13 cellular contexts compared by ENCODE assay signal in the genomic region with DNA sequence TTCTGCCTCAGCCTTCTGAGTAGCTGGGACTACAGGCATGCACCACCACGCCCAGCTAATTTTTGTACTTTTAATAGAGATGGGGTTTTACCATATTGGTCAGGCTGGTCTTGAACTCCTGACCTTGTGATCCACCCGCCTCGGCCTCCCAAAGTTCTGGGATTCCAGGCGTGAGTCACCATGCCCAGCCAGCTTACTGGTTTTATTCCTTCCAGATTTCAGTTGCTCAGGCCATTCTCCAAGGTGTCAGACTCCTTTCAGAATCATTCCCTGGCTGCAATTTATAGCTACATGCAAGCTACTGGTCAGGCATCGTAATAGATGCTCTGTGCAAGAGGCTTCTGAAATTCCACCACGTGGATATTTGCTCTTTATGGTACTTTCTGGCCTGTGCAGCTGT. TPM values are rescaled to one million over a fixed set of nuclear protein-coding genes. Genes with fewer than 3 reads are reported as not detected.
DNase-seq lines count a peak whose midpoint lies in the region; ATAC-seq, FAIRE-seq and TF ChIP-seq lines count a peak whose summit lies in the region.
"Not testable (repeated sequence)": the region's sequence is repeated elsewhere in the genome, so short reads cannot be mapped to it uniquely, and the experiment has no call there.
"Had no signal": no experiment of that assay in that cellular context is flagged by ENCODE, and none has a peak within 500 bp of the region (broad histone marks: within the 10 kb centered on the region; RNA-seq: fewer than 3 reads in every experiment).

No MANE protein-coding gene starts in this region.

- not testable (repeated sequence) for TF ChIP-seq POLR2A in esophagus squamous epithelium (IDR thresholded peaks at IDR 0.05)

- not testable (repeated sequence) for H3K27me3 Mint-ChIP-seq in CD8-positive, alpha-beta memory T cell; astrocyte (ENCODE audit: low read depth, unreplicated experiment)
- peaks cover 41% of the 10 kb centered on the region for H3K27me3 Mint-ChIP-seq in HFFc6 (ENCODE audit: insufficient read depth)

- H3K9me3 ChIP-seq in CD8-positive, alpha-beta memory T cell (ENCODE audit: low read length); astrocyte (ENCODE audit: insufficient read depth, low read depth, low read length); esophagus squamous epithelium: not testable (repeated sequence)

- WGBS in esophagus squamous epithelium, 2 donors = 53 to 55% methylated on average over 6 of the region's 6 CpGs

- intact Hi-C loops in esophagus squamous epithelium (cut with DNase I); sciatic nerve (cut with DNase I): not testable (repeated sequence)

- H2AFZ ChIP-seq in astrocyte (ENCODE audit: low read depth, low read length) = not testable (repeated sequence)

- H3K4me2 ChIP-seq in astrocyte (ENCODE audit: low read length) = not testable (repeated sequence)

- H3K36me3 Mint-ChIP-seq in CD8-positive, alpha-beta memory T cell = peaks cover 7 to 87% (median 7%) of the 10 kb centered on the region in 3 donors
- H3K36me3 Mint-ChIP-seq in HFFc6 (ENCODE audit: low read depth) = peaks cover 55% of the 10 kb centered on the region
- H3K36me3 Mint-ChIP-seq in astrocyte (ENCODE audit: low read depth, unreplicated experiment) = peaks cover 27% of the 10 kb centered on the region

- not testable (repeated sequence) for FAIRE-seq in astrocyte (lab: Jason Lieb, UNC)

- peaks cover 5 to 25% (median 9%) of the 10 kb centered on the region in 3 donors for H3K4me1 Mint-ChIP-seq in CD8-positive, alpha-beta memory T cell
- H3K4me1 Mint-ChIP-seq in HFFc6 (ENCODE audit: low read depth) = peaks cover 84% of the 10 kb centered on the region
- H3K4me1 Mint-ChIP-seq in astrocyte (ENCODE audit: low read depth, unreplicated experiment) = peaks cover 33% of the 10 kb centered on the region

- POLR2A ChIA-PET in CD8-positive, alpha-beta memory T cell (lab: Charles Lee) = not testable (repeated sequence)

- H3K36me3 ChIP-seq in CD8-positive, alpha-beta memory T cell (ENCODE audit: insufficient read depth, low read length) = peaks cover 53% of the 10 kb centered on the region
- H3K36me3 ChIP-seq in astrocyte (ENCODE audit: insufficient read depth, low read length) (peaks cover 55% of the 10 kb centered on the region), esophagus squamous epithelium (peaks cover 8 to 100% (median 53%) of the 10 kb centered on the region in 3 donors)

- peak; percentile 1 for ATAC-seq in SK-N-SH treated with all-trans-retinoic acid at 6 μM for 48 hours
- ATAC-seq in sciatic nerve = not testable (repeated sequence)

- peak overlapping the region in 6 of 8 donors; percentile 33 to 79 (median 47) for H3K27ac Mint-ChIP-seq in CD8-positive, alpha-beta memory T cell
- peak overlapping the region; percentile 88 for H3K27ac Mint-ChIP-seq in HFFc6
- peak overlapping the region; percentile 88 for H3K27ac Mint-ChIP-seq in astrocyte (ENCODE audit: unreplicated experiment)

- CTCF ChIA-PET in CD8-positive, alpha-beta memory T cell (lab: Charles Lee) = interaction anchor here (1.0 to 1.9 kb wide), 8 partner anchors 9 to 160 kb away, joined by 3 to 7 read pairs (median 4); partner anchors contain the start of gene AAAS

- peaks cover 90% of the 10 kb centered on the region for H4K20me1 ChIP-seq in astrocyte (ENCODE audit: insufficient read depth, low read length)

- not testable (repeated sequence) for H3K9ac ChIP-seq in astrocyte (ENCODE audit: low read length)

- not testable (repeated sequence) for DNase-seq in CD8-positive, alpha-beta memory T cell; esophagus squamous epithelium (lab: John Stamatoyannopoulos, UW)
- DNase-seq in HFFc6 = peak; percentile 90
- DNase-seq in astrocyte (ENCODE audit: low read depth) = peak; percentile 42
- peak; percentile 53 for DNase-seq in islet precursor cell
- peak; percentile 42 for DNase-seq in sciatic nerve (ENCODE audit: low spot score)

- TF ChIP-seq CTCF in HFFc6 (IDR thresholded peaks at IDR 0.05); astrocyte (IDR thresholded peaks at IDR 0.05; ENCODE audit: insufficient read depth, low read depth, low read length); esophagus squamous epithelium (IDR thresholded peaks at IDR 0.05): not testable (repeated sequence)

- not testable (repeated sequence) for H3K4me3 Mint-ChIP-seq in CD8-positive, alpha-beta memory T cell; astrocyte (ENCODE audit: unreplicated experiment)
- peak overlapping the region; percentile 76 for H3K4me3 Mint-ChIP-seq in HFFc6

- H3K27me3 ChIP-seq in CD8-positive, alpha-beta memory T cell (ENCODE audit: insufficient read depth, low read length, poor library complexity, severe bottlenecking); astrocyte (ENCODE audit: insufficient read depth, low read length); esophagus squamous epithelium: not testable (repeated sequence)

- peaks cover 28% of the 10 kb centered on the region for H3K79me2 ChIP-seq in astrocyte (ENCODE audit: insufficient read depth, low read length)

- not testable (repeated sequence) for H3K4me1 ChIP-seq in CD8-positive, alpha-beta memory T cell (ENCODE audit: insufficient read depth, low read length)
- peaks cover 20% of the 10 kb centered on the region for H3K4me1 ChIP-seq in astrocyte (ENCODE audit: insufficient read depth, low read length)
- H3K4me1 ChIP-seq in esophagus squamous epithelium = peaks cover 8 to 71% (median 47%) of the 10 kb centered on the region in 3 donors

- H3K27ac ChIP-seq in CD8-positive, alpha-beta memory T cell (ENCODE audit: low read depth, low read length); astrocyte (ENCODE audit: low read depth, low read length): not testable (repeated sequence)
- H3K27ac ChIP-seq in esophagus squamous epithelium = peak overlapping the region in 3 of 4 donors; percentile 13 to 38 (median 34)

- not testable (repeated sequence) for H3K9me3 Mint-ChIP-seq in CD8-positive, alpha-beta memory T cell; HFFc6; astrocyte (ENCODE audit: unreplicated experiment)

- not testable (repeated sequence) for H3K4me3 ChIP-seq in CD8-positive, alpha-beta memory T cell (ENCODE audit: low read length); astrocyte (ENCODE audit: insufficient read depth, low read depth, low read length); esophagus squamous epithelium

RNA-seq across cellular contexts. Expression of gene MAP3K12, which starts 17.8 kb away (rescaled TPM):
- total RNA-seq in CD8-positive, alpha-beta memory T cell = 10 to 100 TPM; 11.9 TPM
- polyA plus RNA-seq in CD8-positive, alpha-beta memory T cell = 6.9 TPM
- total RNA-seq in HFFc6 (2021; fragmentation: NEBNext Ultra II Directional; extraction: Animal tissue kit (Norgen Biotek cat#: 25700)) = 10 to 100 TPM; 21.2 to 26.5 (median 23.5) TPM
- total RNA-seq in astrocyte = 11.1 and 13.1 TPM in 2 replicates
- 1 to 10 TPM in 3 of 4 donors, under 1 TPM in 1; 0.80 to 8.4 (median 2.7) TPM for total RNA-seq in esophagus squamous epithelium
- 28.6 TPM for total RNA-seq in sciatic nerve

RNA-seq across cellular contexts. Expression of gene TARBP2, which starts 19.6 kb away (rescaled TPM):
- 10 to 100 TPM; 62.1 to 65.1 TPM for total RNA-seq in CD8-positive, alpha-beta memory T cell
- polyA plus RNA-seq in CD8-positive, alpha-beta memory T cell = 26.3 TPM
- total RNA-seq in HFFc6 (2021; fragmentation: NEBNext Ultra II Directional; extraction: Animal tissue kit (Norgen Biotek cat#: 25700)) = 10 to 100 TPM; 35.1 to 41.7 (median 37.1) TPM
- total RNA-seq in astrocyte (40.4 and 51.1 TPM in 2 replicates), esophagus squamous epithelium (10 to 100 TPM; 19.5 to 25.9 (median 22.7) TPM), sciatic nerve (19.4 TPM)

RNA-seq across cellular contexts. Expression of gene NPFF, which starts 25.8 kb away (rescaled TPM):
- total RNA-seq in CD8-positive, alpha-beta memory T cell = not detected
- polyA plus RNA-seq in CD8-positive, alpha-beta memory T cell = not detected
- total RNA-seq in HFFc6 (2021; fragmentation: NEBNext Ultra II Directional; extraction: Animal tissue kit (Norgen Biotek cat#: 25700)) = not detected
- total RNA-seq in astrocyte = 0.82 TPM in 1 of 2 replicates, not detected in the other
- under 1 TPM in 1 of 4 donors, not detected in 3; 0.70 TPM for total RNA-seq in esophagus squamous epithelium
- not detected for total RNA-seq in sciatic nerve
- total RNA-seq: cerebellum, foreskin keratinocyte, lower lobe of right lung, PC-9 had no signal
- polyA plus RNA-seq: keratinocyte, ovary had no signal

RNA-seq across cellular contexts. Expression of gene PCBP2, which starts 29.6 kb away (rescaled TPM):
- total RNA-seq in CD8-positive, alpha-beta memory T cell = 1,000 to 10,000 TPM in 1 of 2 experiments, 100 to 1,000 TPM in 1; 995 to 1,025 TPM
- 104 TPM for polyA plus RNA-seq in CD8-positive, alpha-beta memory T cell
- total RNA-seq in HFFc6 (2021; fragmentation: NEBNext Ultra II Directional; extraction: Animal tissue kit (Norgen Biotek cat#: 25700)) = 100 to 1,000 TPM; 763 to 969 (median 874) TPM
- total RNA-seq in astrocyte (708 and 733 TPM in 2 replicates), esophagus squamous epithelium (100 to 1,000 TPM; 202 to 400 (median 287) TPM), sciatic nerve (772 TPM)

RNA-seq across cellular contexts. Expression of gene PRR13, which starts 39.9 kb away (rescaled TPM):
- total RNA-seq in CD8-positive, alpha-beta memory T cell = 100 to 1,000 TPM; 234 to 236 TPM
- 602 TPM for polyA plus RNA-seq in CD8-positive, alpha-beta memory T cell
- 100 to 1,000 TPM; 122 to 188 (median 165) TPM for total RNA-seq in HFFc6 (2021; fragmentation: NEBNext Ultra II Directional; extraction: Animal tissue kit (Norgen Biotek cat#: 25700))
- total RNA-seq in astrocyte (159 and 190 TPM in 2 replicates), esophagus squamous epithelium (10 to 100 TPM; 24.9 to 72.9 (median 51.1) TPM), sciatic nerve (86.4 TPM)
